11 cellular contexts compared by ENCODE assay signal in genomic region chr15:72184165-72184811, GRCh38. TPM values are rescaled to one million over a fixed set of nuclear protein-coding genes. Genes with fewer than 3 reads are reported as not detected.
A peak's percentile ranks its signal among the peaks of the same experiment; 100 is the strongest.
DNase-seq lines count a peak whose midpoint lies in the region; ATAC-seq, FAIRE-seq and TF ChIP-seq lines count a peak whose summit lies in the region.
"Had no signal": no experiment of that assay in that cellular context is flagged by ENCODE, and none has a peak within 500 bp of the region (broad histone marks: within the 10 kb centered on the region; RNA-seq: fewer than 3 reads in every experiment).

No MANE protein-coding gene starts in this region.

- no peaks in the 10 kb centered on the region for H3K36me3 ChIP-seq in lung (ENCODE audit: control insufficient read depth in 2 of 2, insufficient read depth in 2 of 2, low read length in 2 of 2)
- no peaks in the 10 kb centered on the region for H3K36me3 ChIP-seq in upper lobe of right lung

- TF ChIP-seq POLR2A in GM12891 (IDR thresholded peaks at IDR 0.05; ENCODE audit: low read depth, low read length) = no peak

- no peak for FAIRE-seq in GM12891 (lab: Jason Lieb, UNC)
- FAIRE-seq: A204.1, endometrium had no signal

- TF ChIP-seq CTCF in endothelial cell (IDR thresholded peaks at IDR 0.05; ENCODE audit: unreplicated experiment) (no peak), lung (IDR thresholded peaks at IDR 0.05; ENCODE audit: control extremely low read depth, extremely low read depth) (no peak), upper lobe of right lung (IDR thresholded peaks at IDR 0.05) (no peak)

- no peak overlapping the region for H3K4me3 ChIP-seq in lung
- H3K4me3 ChIP-seq in upper lobe of right lung = peak overlapping the region; percentile 19

- intact Hi-C loops in upper lobe of right lung (cut with DNase I) = no loop called here

- H3K27ac ChIP-seq in lung (ENCODE audit: low read depth in 1 of 2, low read length in 1 of 2) = peak overlapping the region in 1 of 2 donors; percentile 85
- peak overlapping the region; percentile 76 for H3K27ac ChIP-seq in upper lobe of right lung

- H3K9me3 ChIP-seq in lung (ENCODE audit: control insufficient read depth in 2 of 2, insufficient read depth in 1 of 2, low read length in 1 of 2) (no peaks in the 10 kb centered on the region), upper lobe of right lung (no peaks in the 10 kb centered on the region)

- H3K27me3 Mint-ChIP-seq in endothelial cell (ENCODE audit: unreplicated experiment) = no peaks in the 10 kb centered on the region

- no peaks in the 10 kb centered on the region for H3K36me3 Mint-ChIP-seq in endothelial cell (ENCODE audit: low read depth, unreplicated experiment)

- H3K4me1 ChIP-seq in lung (ENCODE audit: control insufficient read depth in 2 of 2, insufficient read depth in 2 of 2, low read length in 2 of 2) (peaks cover 0 to 1% of the 10 kb centered on the region in 2 donors), upper lobe of right lung (no peaks in the 10 kb centered on the region)

- DNase-seq in NCI-H82 (lab: John Stamatoyannopoulos, UW) (peak; percentile 35), NCI-H82 treated with DMSO at 0.1 percent for 48 hours (lab: John Stamatoyannopoulos, UW; ENCODE audit: unreplicated experiment) (no peak), endothelial cell (ENCODE audit: low spot score) (peak; percentile 45), lung (ENCODE audit: low spot score) (peak; percentile 76), upper lobe of right lung (peak; percentile 92), DMS53 (lab: John Stamatoyannopoulos, UW) (no peak), GM12891 (ENCODE audit: insufficient read length, low spot score) (no peak)
- DNase-seq: activated CD4-positive, alpha-beta T cell treated with anti-CD3 and anti-CD28 coated beads, Interleukin-2, amount 50 U/mL, for 48 hours had no signal

- H3K27me3 ChIP-seq in lung (ENCODE audit: control insufficient read depth, insufficient read depth) (no peaks in the 10 kb centered on the region), upper lobe of right lung (peaks cover 34% of the 10 kb centered on the region)

- ATAC-seq in lung (ENCODE audit: insufficient read depth, low FRiP score) (peak; percentile 87), upper lobe of right lung (peak; percentile 96), HG03565 (IDR thresholded peaks at IDR 0.05; ENCODE audit: unreplicated experiment) (no peak)

- no peak overlapping the region for H3K27ac Mint-ChIP-seq in endothelial cell (ENCODE audit: unreplicated experiment)

- H3K4me3 Mint-ChIP-seq in endothelial cell (ENCODE audit: unreplicated experiment) = no peak overlapping the region

- peaks cover 9% of the 10 kb centered on the region for H3K4me1 Mint-ChIP-seq in endothelial cell (ENCODE audit: unreplicated experiment)

- H3K9me3 Mint-ChIP-seq in endothelial cell (ENCODE audit: unreplicated experiment) = no peaks in the 10 kb centered on the region

- 8 to 9% methylated on average over 29 to 34 of the region's 34 CpGs for whole genome bisulfite sequencing in lung, 2 donors

TF ChIP-seq in GM12891, 5 proteins besides CTCF, POLR2A, EP300 and RAD21:
- TF ChIP-seq PAX5 (IDR thresholded peaks at IDR 0.05; ENCODE audit: insufficient read depth, low read length, severe bottlenecking) = no peak
- TF ChIP-seq SPI1 (IDR thresholded peaks at IDR 0.05; ENCODE audit: low read depth, low read length) = no peak
- TF ChIP-seq TAF1 (IDR thresholded peaks at IDR 0.05; ENCODE audit: low read depth, low read length) = no peak

RNA-seq across cellular contexts. Expression of gene GRAMD2A, which starts 13.3 kb away (rescaled TPM):
- total RNA-seq in endothelial cell (ENCODE audit: unreplicated experiment) = 0.31 TPM
- 10 to 100 TPM in 1 of 2 donors, 1 to 10 TPM in 1; 4.0 to 25.2 TPM for total RNA-seq in lung
- polyA plus RNA-seq in lung = 10 to 100 TPM in 1 of 2 donors, 1 to 10 TPM in 1; 8.4 to 13.0 TPM
- total RNA-seq in upper lobe of right lung = 27.4 TPM
- polyA plus RNA-seq in GM12891 (2012; ENCODE audit: low read depth, missing spikeins) = 0.19 TPM

RNA-seq across cellular contexts. Expression of gene PKM, which starts 46.7 kb away (rescaled TPM):
- total RNA-seq in endothelial cell (ENCODE audit: unreplicated experiment) = 604 TPM
- 100 to 1,000 TPM; 298 to 711 TPM for total RNA-seq in lung
- polyA plus RNA-seq in lung = 100 to 1,000 TPM; 235 to 867 TPM
- total RNA-seq in upper lobe of right lung = 426 TPM
- 1,892 TPM for polyA plus RNA-seq in GM12891 (2012; ENCODE audit: low read depth, missing spikeins)

Comparison
In these comparisons a context has a peak if more than half of its experiments do, and no peak if none do; other contexts are left out.
1. DNase-seq: peak in NCI-H82 (single experiment), endothelial cell (single experiment), lung (single experiment) and upper lobe of right lung (single experiment); none in NCI-H82 treated with DMSO at 0.1 percent for 48 hours (single experiment), DMS53 (single experiment) and GM12891 (single experiment).